18 cellular contexts compared by ENCODE assay signal in the genomic region with DNA sequence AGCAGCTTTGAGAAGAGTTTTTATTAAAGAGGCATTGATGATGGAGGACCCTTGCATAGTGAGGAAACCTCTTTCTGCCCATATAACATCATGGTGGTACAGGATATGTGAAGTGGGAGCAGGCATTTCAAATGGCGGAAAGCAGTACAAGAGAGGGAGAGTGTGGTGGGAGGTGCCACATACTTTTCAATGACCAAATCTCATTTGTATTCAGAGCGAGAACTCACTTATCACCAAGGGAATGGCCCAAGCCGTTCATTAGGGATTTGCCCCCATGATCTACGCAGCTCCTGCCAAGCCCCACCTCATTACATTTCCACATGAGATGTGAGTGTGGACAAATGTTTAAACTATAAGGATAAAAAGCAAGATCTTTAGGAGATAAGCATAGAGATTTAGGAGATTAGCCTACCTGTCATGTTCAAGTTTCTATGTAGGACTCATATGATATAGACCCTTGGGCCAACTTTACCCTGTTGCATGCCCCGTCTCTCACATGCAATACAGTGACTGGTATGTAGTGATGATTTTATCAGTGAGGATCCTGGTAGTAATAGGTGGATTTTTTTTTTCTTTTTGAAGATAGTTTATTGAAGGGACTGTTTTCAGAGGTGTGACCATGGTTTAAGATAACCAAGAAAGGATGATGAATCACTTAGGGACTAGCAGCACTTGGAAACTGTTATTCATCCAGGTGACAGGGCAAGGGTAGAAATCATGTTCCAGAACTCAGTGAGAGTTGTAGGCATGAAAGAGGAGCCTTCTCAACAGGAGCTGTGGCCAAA. TPM values are rescaled to one million over a fixed set of nuclear protein-coding genes. Genes with fewer than 3 reads are reported as not detected.
A peak's percentile ranks its signal among the peaks of the same experiment; 100 is the strongest.
DNase-seq lines count a peak whose midpoint lies in the region; ATAC-seq and TF ChIP-seq lines count a peak whose summit lies in the region.
"Had no signal": no experiment of that assay in that cellular context is flagged by ENCODE, and none has a peak within 500 bp of the region (broad histone marks: within the 10 kb centered on the region; RNA-seq: fewer than 3 reads in every experiment).

No MANE protein-coding gene starts in this region.

- H3K36me3 ChIP-seq in IMR-90 (ENCODE audit: control insufficient read depth, insufficient read depth, low read length) (peaks cover 3% of the 10 kb centered on the region), mammary epithelial cell (ENCODE audit: insufficient read depth, low read length) (peaks cover 2% of the 10 kb centered on the region)
- H3K36me3 ChIP-seq: neutrophil had no signal

- peak overlapping the region; percentile 67 for H3K27ac Mint-ChIP-seq in activated naive CD4-positive, alpha-beta T cell treated with anti-CD3 and anti-CD28 coated beads for 36 hours
- peak overlapping the region; percentile 28 for H3K27ac Mint-ChIP-seq in progenitor cell of endocrine pancreas
- H3K27ac Mint-ChIP-seq: stimulated activated naive B cell treated with anti-CD40 and anti-IgM and Interleukin-4, amounts not matched to agents 10 μg/mL and 1 μg/mL and 100 μg/mL, for 72 hours had no signal

- no peak overlapping the region for H3K56ac ChIP-seq in IMR-90 (ENCODE audit: extremely low read depth, insufficient read depth, low read length)

- H2BK15ac ChIP-seq in IMR-90 (ENCODE audit: low read depth, low read length), result no peak overlapping the region

- H2BK5ac ChIP-seq in IMR-90 (ENCODE audit: low read depth, low read length, poor library complexity, severe bottlenecking), result no peak overlapping the region

- H3K27me3 ChIP-seq in IMR-90 (ENCODE audit: control insufficient read depth, insufficient read depth, low read length) (no peaks in the 10 kb centered on the region), mammary epithelial cell (ENCODE audit: insufficient read depth, low read length) (no peaks in the 10 kb centered on the region)
- H3K27me3 ChIP-seq: neutrophil, tibial artery had no signal

- H3K9me3 ChIP-seq in IMR-90 (ENCODE audit: control insufficient read depth, insufficient read depth, low read length) (no peaks in the 10 kb centered on the region), mammary epithelial cell (replicated peaks; ENCODE audit: insufficient read depth, low read length) (no peaks in the 10 kb centered on the region)
- H3K9me3 ChIP-seq: neutrophil, tibial artery had no signal

- H3K9ac ChIP-seq in IMR-90 (ENCODE audit: low read depth, low read length), result no peak overlapping the region
- H3K9ac ChIP-seq in mammary epithelial cell (ENCODE audit: insufficient read depth, low read length), result no peak overlapping the region

- H3K27ac ChIP-seq in IMR-90 (ENCODE audit: insufficient read depth, low read length) (no peak overlapping the region), mammary epithelial cell (ENCODE audit: insufficient read depth, low read depth, low read length) (no peak overlapping the region)
- H3K27ac ChIP-seq: neutrophil, tibial artery had no signal

- dilution Hi-C loops in IMR-90 (cut with HindIII; ENCODE audit: low sequenced_read_pairs, unreplicated experiment) (no loop called here), mammary epithelial cell (cut with HindIII; ENCODE audit: low sequenced_read_pairs) (no loop called here)

- H2AFZ ChIP-seq in IMR-90 (replicated peaks; ENCODE audit: low read length, poor library complexity) (no peak overlapping the region), mammary epithelial cell (ENCODE audit: low read depth, low read length) (no peak overlapping the region)

- peaks cover 59% of the 10 kb centered on the region for H3K4me1 Mint-ChIP-seq in activated naive CD4-positive, alpha-beta T cell treated with anti-CD3 and anti-CD28 coated beads for 36 hours (ENCODE audit: low read depth)
- peaks cover 34% of the 10 kb centered on the region for H3K4me1 Mint-ChIP-seq in progenitor cell of endocrine pancreas (ENCODE audit: low read depth)

- H3K14ac ChIP-seq in IMR-90 (replicated peaks; ENCODE audit: low read depth, low read length), result no peak overlapping the region

- H3K4me2 ChIP-seq in IMR-90 (ENCODE audit: low read depth, low read length) (no peak overlapping the region), mammary epithelial cell (ENCODE audit: insufficient read depth, low read depth, low read length) (no peak overlapping the region)

- H3K9me1 ChIP-seq in IMR-90 (ENCODE audit: insufficient read depth, low read length), result peaks cover 12% of the 10 kb centered on the region

- no peak overlapping the region for H2AK5ac ChIP-seq in IMR-90 (ENCODE audit: low read depth, low read length)

- H3K36me3 Mint-ChIP-seq in activated naive CD4-positive, alpha-beta T cell treated with anti-CD3 and anti-CD28 coated beads for 36 hours (ENCODE audit: low read depth), result peaks cover 16% of the 10 kb centered on the region
- H3K36me3 Mint-ChIP-seq in progenitor cell of endocrine pancreas (ENCODE audit: insufficient read depth), result peaks cover 32% of the 10 kb centered on the region

- H3K23ac ChIP-seq in IMR-90 (ENCODE audit: low read depth, low read length), result 0 out of 2 replicates have a peak overlapping the region, but pooled peaks have one; percentile 12

- no TSS peak for BruUV-seq in IMR-90 (replicated peaks; lab: Mats Ljungman, UMichigan)
- no TSS peak for BruUV-seq in mammary epithelial cell (replicated peaks; lab: Mats Ljungman, UMichigan)

- no peak overlapping the region for H3K4me3 Mint-ChIP-seq in activated naive CD4-positive, alpha-beta T cell treated with anti-CD3 and anti-CD28 coated beads for 36 hours
- no peak overlapping the region for H3K4me3 Mint-ChIP-seq in progenitor cell of endocrine pancreas (ENCODE audit: low read depth)
- H3K4me3 Mint-ChIP-seq: stimulated activated naive B cell treated with anti-CD40 and anti-IgM and Interleukin-4, amounts not matched to agents 10 μg/mL and 1 μg/mL and 100 μg/mL, for 72 hours had no signal

- no peak overlapping the region for H4K5ac ChIP-seq in IMR-90 (ENCODE audit: low read depth, low read length)

- peaks cover 47% of the 10 kb centered on the region for H3K79me2 ChIP-seq in mammary epithelial cell (ENCODE audit: insufficient read depth, low read length)

- no peak overlapping the region for H4K91ac ChIP-seq in IMR-90 (ENCODE audit: insufficient read depth, low read depth, low read length)

- peaks cover 33 to 60% of the 10 kb centered on the region in 2 experiments for H3K79me1 ChIP-seq in IMR-90 (ENCODE audit: low read depth in 1 of 2, low read length in 2 of 2)

- no peak overlapping the region for H3K4ac ChIP-seq in IMR-90 (ENCODE audit: low read depth, low read length)

- DNase-seq in activated naive CD4-positive, alpha-beta T cell treated with anti-CD3 and anti-CD28 coated beads for 36 hours, result peak; percentile 57
- DNase-seq in activated naive CD4-positive, alpha-beta T cell treated with anti-CD3 and anti-CD28 coated beads, Interleukin-2, amount 50 U/mL, for 16 hours, result no peak
- DNase-seq in IMR-90 (no peak), mammary epithelial cell (peak; percentile 14), progenitor cell of endocrine pancreas (ENCODE audit: low spot score, unreplicated experiment) (no peak), EL (no peak), HEK293T (ENCODE audit: extremely low spot score) (no peak)
- DNase-seq: cerebellar nuclear complex; DND-41; effector CD4-positive, alpha-beta T cell; left ventricle myocardium superior; NCI-H524; stimulated activated CD4-positive, alpha-beta T cell treated with anti-CD3 and anti-CD28 coated beads, Interleukin-12 subunit alpha, Interleukin-12 subunit beta, amount 100 ng/mL, for 4 hours; stimulated activated naive B cell treated with anti-CD40 and anti-IgM and Interleukin-4, amounts not matched to agents 10 μg/mL and 1 μg/mL and 100 μg/mL, for 72 hours; T-helper 9 cell; tibial artery had no signal

- H3K27me3 Mint-ChIP-seq in activated naive CD4-positive, alpha-beta T cell treated with anti-CD3 and anti-CD28 coated beads for 36 hours (ENCODE audit: low read depth), result no peaks in the 10 kb centered on the region
- H3K27me3 Mint-ChIP-seq in progenitor cell of endocrine pancreas, result no peaks in the 10 kb centered on the region
- H3K27me3 Mint-ChIP-seq: stimulated activated naive B cell treated with anti-CD40 and anti-IgM and Interleukin-4, amounts not matched to agents 10 μg/mL and 1 μg/mL and 100 μg/mL, for 72 hours had no signal

- H2AK9ac ChIP-seq in IMR-90 (replicated peaks; ENCODE audit: low read depth, low read length, poor library complexity), result no peak overlapping the region

- no peaks in the 10 kb centered on the region for H3K9me3 Mint-ChIP-seq in activated naive CD4-positive, alpha-beta T cell treated with anti-CD3 and anti-CD28 coated beads for 36 hours
- peaks cover 7% of the 10 kb centered on the region for H3K9me3 Mint-ChIP-seq in progenitor cell of endocrine pancreas (ENCODE audit: low read depth)
- H3K9me3 Mint-ChIP-seq: stimulated activated naive B cell treated with anti-CD40 and anti-IgM and Interleukin-4, amounts not matched to agents 10 μg/mL and 1 μg/mL and 100 μg/mL, for 72 hours had no signal

- no peak for TF ChIP-seq POLR2A in IMR-90 (IDR thresholded peaks at IDR 0.05; ENCODE audit: low read depth, low read length)

- TF ChIP-seq RAD21 in IMR-90 (IDR thresholded peaks at IDR 0.05; ENCODE audit: low read length), result no peak

- TF ChIP-seq CTCF in IMR-90 (conservative IDR thresholded peaks at IDR 0.05; ENCODE audit: low read depth, low read length) (no peak), mammary epithelial cell (conservative IDR thresholded peaks at IDR 0.05 in 1 of 2, IDR thresholded peaks at IDR 0.05 in 1 of 2; ENCODE audit: extremely low read depth in 1 of 2, insufficient read depth in 1 of 2, low read depth in 1 of 2, low read length in 2 of 2) (no peak), progenitor cell of endocrine pancreas (IDR thresholded peaks at IDR 0.05; ENCODE audit: unreplicated experiment) (no peak)

- WGBS in IMR-90 (ENCODE audit: extremely low coverage in 2 of 2, insufficient read length in 1 of 2), 2 experiments, result 100% methylated on average over 1 of the region's 5 CpGs; no CpG with 5 or more reads in 1 of the 2 experiments
- WGBS in mammary epithelial cell (ENCODE audit: low coverage, missing lambda C conversion rate), result 94% methylated on average over 5 of the region's 5 CpGs

- CTCF ChIA-PET in activated naive CD4-positive, alpha-beta T cell treated with anti-CD3 and anti-CD28 coated beads for 36 hours (lab: Charles Lee), result no interaction called here
- CTCF ChIA-PET in IMR-90 (lab: Yijun Ruan, JAX), result no interaction called here
- CTCF ChIA-PET in mammary epithelial cell (lab: Charles Lee; ENCODE audit: low non-redundant PET), result no interaction called here
- CTCF ChIA-PET in HEK293T (lab: Yijun Ruan, JAX), result no interaction called here

- POLR2A ChIA-PET in IMR-90 (lab: Charles Lee; ENCODE audit: unreplicated experiment) (no interaction called here), HEK293T (lab: Yijun Ruan, JAX) (no interaction called here)

- H3K4me3 ChIP-seq in IMR-90 (ENCODE audit: insufficient read depth, low read depth, low read length) (no peak overlapping the region), mammary epithelial cell (replicated peaks in 1 of 3; ENCODE audit: insufficient read depth in 1 of 3, low read depth in 2 of 3, low read length in 3 of 3) (no peak overlapping the region)
- H3K4me3 ChIP-seq: tibial artery had no signal

- H3K18ac ChIP-seq in IMR-90 (ENCODE audit: low read depth, low read length), result no peak overlapping the region

- H2BK20ac ChIP-seq in IMR-90 (ENCODE audit: low read depth, low read length), result no peak overlapping the region

- intact Hi-C loops in activated naive CD4-positive, alpha-beta T cell treated with anti-CD3 and anti-CD28 coated beads for 36 hours (cut with micrococcal nuclease), result loop anchor here (1.0 to 10.0 kb wide), 7 partner anchors 16 to 1213 kb away; partner anchors contain the start of genes DNAJC15 and EPSTI1
- intact Hi-C loops in IMR-90 (cut with micrococcal nuclease), result no loop called here
- intact Hi-C loops in mammary epithelial cell (cut with micrococcal nuclease), result no loop called here

- H3K4me1 ChIP-seq in IMR-90 (ENCODE audit: control insufficient read depth, insufficient read depth, low read length), result peaks cover 8% of the 10 kb centered on the region
- H3K4me1 ChIP-seq in mammary epithelial cell (ENCODE audit: insufficient read depth, low read length), result peaks cover 34% of the 10 kb centered on the region

- H2BK120ac ChIP-seq in IMR-90 (ENCODE audit: low read depth, low read length), result no peak overlapping the region

- H4K8ac ChIP-seq in IMR-90 (ENCODE audit: low read depth in 2 of 2, low read length in 2 of 2), result no peak overlapping the region

- in situ Hi-C loops in IMR-90 (cut with MboI; ENCODE audit: low sequenced_read_pairs), result no loop called here
- in situ Hi-C loops in mammary epithelial cell (cut with MboI; ENCODE audit: low sequenced_read_pairs in 2 of 2), result no loop called here

- H4K20me1 ChIP-seq in IMR-90 (ENCODE audit: insufficient read depth, low read length) (peaks cover 3% of the 10 kb centered on the region; the same call in 1 of the 2 replicates), mammary epithelial cell (ENCODE audit: insufficient read depth, low read length) (no peaks in the 10 kb centered on the region)

- no peak for ATAC-seq in IMR-90 (ENCODE audit: low read depth)
- no peak for ATAC-seq in GM18870 (IDR thresholded peaks at IDR 0.05; ENCODE audit: unreplicated experiment)
- ATAC-seq: left ventricle myocardium superior had no signal

RNA-seq across cellular contexts. Expression of gene DNAJC15, which starts 38.3 kb away (rescaled TPM):
- 10 to 100 TPM; 14.5 to 16.8 TPM for total RNA-seq in activated naive CD4-positive, alpha-beta T cell treated with anti-CD3 and anti-CD28 coated beads for 36 hours
- total RNA-seq in IMR-90 (2012; rRNA removed), result 7.0 and 12.5 TPM in 2 replicates
- 22.0 and 28.9 TPM in 2 replicates for polyA plus RNA-seq in IMR-90 (2012; rRNA removed)
- 4.2 and 6.8 TPM in 2 replicates for polyA plus RNA-seq in IMR-90 (2012; cell fraction: cytosol; rRNA removed)
- polyA plus RNA-seq in IMR-90 (2012; cell fraction: nucleus; rRNA removed; ENCODE audit: low replicate concordance), result 3.5 and 6.9 TPM in 2 replicates
- total RNA-seq in mammary epithelial cell, result 10 to 100 TPM in 1 of 2 donors, 1 to 10 TPM in 1; 9.3 to 20.7 TPM
- 33.9 TPM for polyA plus RNA-seq in mammary epithelial cell
- 12.9 TPM for polyA minus RNA-seq in mammary epithelial cell
- total RNA-seq in progenitor cell of endocrine pancreas, result 27.4 and 30.0 TPM in 2 replicates

Comparison
In these comparisons a context has a peak if more than half of its experiments do, and no peak if none do; other contexts are left out.
1. DNase-seq: peak in activated naive CD4-positive, alpha-beta T cell treated with anti-CD3 and anti-CD28 coated beads for 36 hours (single experiment) and mammary epithelial cell (single experiment); none in activated naive CD4-positive, alpha-beta T cell treated with anti-CD3 and anti-CD28 coated beads, Interleukin-2, amount 50 U/mL, for 16 hours (single experiment), IMR-90 (single experiment), progenitor cell of endocrine pancreas (single experiment), EL (single experiment) and HEK293T (single experiment).